Comparison of ENCODE assay signal across 12 cellular contexts in the genomic region with DNA sequence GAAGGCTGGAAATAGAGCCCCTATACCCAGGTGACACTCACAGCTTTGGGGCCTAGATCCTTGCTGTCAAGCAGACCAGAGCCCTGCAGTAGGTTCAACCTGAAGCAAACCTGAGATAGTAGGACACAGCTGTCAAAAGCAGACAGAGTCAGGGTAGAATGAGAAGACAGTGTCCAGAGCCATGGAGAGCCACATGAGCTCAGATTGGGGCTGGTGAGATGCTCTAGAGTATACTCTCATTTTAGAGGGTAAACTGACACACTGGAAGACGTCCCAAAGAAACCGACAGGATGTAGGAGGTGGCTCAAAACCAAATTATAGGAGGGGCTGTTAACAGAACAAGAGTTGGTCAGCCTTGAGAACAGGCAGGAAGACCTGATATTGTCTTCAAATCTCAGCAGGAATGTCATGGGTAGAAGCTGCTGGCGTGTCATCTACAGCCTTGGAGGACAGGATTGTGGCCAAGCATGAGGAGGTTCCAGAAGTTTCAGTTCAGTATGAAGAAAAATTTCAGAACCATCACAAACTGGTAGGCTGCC. TPM values are rescaled to one million over a fixed set of nuclear protein-coding genes. Genes with fewer than 3 reads are reported as not detected.
A peak's percentile ranks its signal among the peaks of the same experiment; 100 is the strongest.
DNase-seq lines count a peak whose midpoint lies in the region; ATAC-seq lines count a peak whose summit lies in the region.
"Had no signal": no experiment of that assay in that cellular context is flagged by ENCODE, and none has a peak within 500 bp of the region (broad histone marks: within the 10 kb centered on the region; RNA-seq: fewer than 3 reads in every experiment).

No MANE protein-coding gene starts in this region.

- ATAC-seq in GM18873 (IDR thresholded peaks at IDR 0.05; ENCODE audit: low FRiP score, unreplicated experiment): no peak
- ATAC-seq: SK-N-SH treated with all-trans-retinoic acid at 6 μM for 48 hours had no signal

- H3K36me3 ChIP-seq in duodenal mucosa (ENCODE audit: control insufficient read depth in 1 of 2, insufficient read depth in 2 of 2, low read length in 2 of 2): no peaks in the 10 kb centered on the region
- H3K36me3 ChIP-seq: thyroid gland had no signal

- H3K27ac ChIP-seq in duodenal mucosa (ENCODE audit: low read depth, low read length): peak overlapping the region; percentile 13
- H3K27ac ChIP-seq: 22Rv1 had no signal

- no peaks in the 10 kb centered on the region for H3K9me3 ChIP-seq in duodenal mucosa (ENCODE audit: control insufficient read depth in 1 of 2, low read length in 2 of 2)
- H3K9me3 ChIP-seq: thyroid gland had no signal

- H3K27me3 ChIP-seq in duodenal mucosa (ENCODE audit: control insufficient read depth in 1 of 2, insufficient read depth in 2 of 2, low read length in 2 of 2): no peaks in the 10 kb centered on the region
- H3K27me3 ChIP-seq: thyroid gland had no signal

- peak overlapping the region in 1 of 2 donors; percentile 31 for H3K9ac ChIP-seq in duodenal mucosa (ENCODE audit: low read depth in 1 of 2, low read length in 2 of 2)

- peak; percentile 52 for DNase-seq in NK-92 treated with Interleukin-12 subunit alpha and Interleukin-12 subunit beta, amount 100 ng/mL, for 24 hours (lab: John Stamatoyannopoulos, UW)
- no peak for DNase-seq in NK-92 (lab: John Stamatoyannopoulos, UW; ENCODE audit: unreplicated experiment)
- peak; percentile 73 for DNase-seq in Jurkat, Clone E6-1 (ENCODE audit: low read depth, low spot score)
- DNase-seq in stimulated activated CD8-positive, alpha-beta memory T cell treated with anti-CD3 and anti-CD28 coated beads, Interleukin-4, amount 100 ng/mL, for 48 hours: peak; percentile 24
- no peak for DNase-seq in activated gamma-delta T cell treated with Interleukin-2 at 50 U/mL for 16 hours
- no peak for DNase-seq in NCI-H1436 (lab: John Stamatoyannopoulos, UW)
- DNase-seq: NCI-H2081 treated with DMSO at 0.1 percent for 48 hours, thyroid gland had no signal

- peaks cover 39 to 53% of the 10 kb centered on the region in 2 donors for H3K4me1 ChIP-seq in duodenal mucosa (ENCODE audit: control insufficient read depth in 1 of 2, insufficient read depth in 2 of 2, low read length in 2 of 2)

- H3K4me3 ChIP-seq in Jurkat, Clone E6-1 (ENCODE audit: low read length): peak overlapping the region; percentile 92
- peak overlapping the region in 1 of 2 donors; percentile 46 for H3K4me3 ChIP-seq in duodenal mucosa (ENCODE audit: low read depth in 1 of 2, low read length in 2 of 2)
- H3K4me3 ChIP-seq: thyroid gland had no signal

RNA-seq across cellular contexts. Expression of a gene that starts 11.5 kb away (rescaled TPM):
- polyA plus RNA-seq in Jurkat, Clone E6-1 (2012; ENCODE audit: insufficient read depth, insufficient read length): 7.4 TPM

RNA-seq across cellular contexts. Expression of a gene that starts 40.6 kb away (rescaled TPM):
- polyA plus RNA-seq in Jurkat, Clone E6-1 (2012; ENCODE audit: insufficient read depth, insufficient read length): 61.6 TPM

RNA-seq across cellular contexts. Expression of a gene that starts 54.9 kb away (rescaled TPM):
- polyA plus RNA-seq in Jurkat, Clone E6-1 (2012; ENCODE audit: insufficient read depth, insufficient read length): 276 TPM

Comparison
In these comparisons a context has a peak if more than half of its experiments do, and no peak if none do; other contexts are left out.
1. DNase-seq: peak in NK-92 treated with Interleukin-12 subunit alpha and Interleukin-12 subunit beta, amount 100 ng/mL, for 24 hours (single experiment), Jurkat, Clone E6-1 (single experiment) and stimulated activated CD8-positive, alpha-beta memory T cell treated with anti-CD3 and anti-CD28 coated beads, Interleukin-4, amount 100 ng/mL, for 48 hours (single experiment); none in NK-92 (single experiment), activated gamma-delta T cell treated with Interleukin-2 at 50 U/mL for 16 hours (single experiment) and NCI-H1436 (single experiment).